ENCODE assay signal across 19 cellular contexts in genomic region chr2:38517284-38517683, GRCh38.
"Had no signal": no experiment of that assay in that cellular context is flagged by ENCODE, and none has a peak within 500 bp of the region (broad histone marks: within the 10 kb centered on the region; RNA-seq: fewer than 3 reads in every experiment).

No MANE protein-coding gene starts in this region.

- H3K4me3 ChIP-seq: hepatocyte, right atrium auricular region, skin epidermis, stomach, testis, vagina had no signal

- H3K4me1 ChIP-seq: foreskin keratinocyte, right atrium auricular region, stomach, vagina had no signal

- DNase-seq: activated CD4-positive, alpha-beta T cell treated with anti-CD3 and anti-CD28 coated beads, Interleukin-2, amount 50 U/mL, for 4 hours; activated CD8-positive, alpha-beta memory T cell treated with anti-CD3 and anti-CD28 coated beads, Interleukin-2, amount 50 U/mL, for 48 hours; activated naive CD4-positive, alpha-beta T cell; activated T-cell treated with anti-CD3 and anti-CD28 coated beads, Interleukin-2, amount 50 U/mL, for 4 hours; cortex of kidney; foreskin keratinocyte; glutamatergic neuron; left ventricle myocardium superior; mammary epithelial cell; natural killer cell; stimulated activated CD4-positive, alpha-beta T cell treated with anti-CD3 and anti-CD28 coated beads, Interleukin-2, amount 100 ng/mL, for 24 hours; stomach; T-helper 1 cell; testis; trophoblast cell had no signal

- H3K27me3 ChIP-seq: foreskin keratinocyte, hepatocyte, right atrium auricular region, stomach, testis, vagina had no signal

- H3K9me3 ChIP-seq: right atrium auricular region, stomach, testis, vagina had no signal

- H3K27ac ChIP-seq: foreskin keratinocyte, hepatocyte, right atrium auricular region, skin epidermis, testis, vagina had no signal

- H3K36me3 ChIP-seq: right atrium auricular region, stomach, vagina had no signal
